9 cellular contexts compared by ENCODE assay signal in genomic region chr12:77925536-77926108, GRCh38.
DNase-seq lines count a peak whose midpoint lies in the region; ATAC-seq, FAIRE-seq and TF ChIP-seq lines count a peak whose summit lies in the region.
"Had no signal": no experiment of that assay in that cellular context is flagged by ENCODE, and none has a peak within 500 bp of the region (broad histone marks: within the 10 kb centered on the region; RNA-seq: fewer than 3 reads in every experiment).

No MANE protein-coding gene starts in this region.

- SMC1A ChIA-PET in GM12878 (lab: Charles Lee; ENCODE audit: uncharacterized antibody, unreplicated experiment), result interaction anchor here (0.5 to 3.4 kb wide), 35 partner anchors 8 to 499 kb away, joined by 3 to 34 read pairs (median 3); no protein-coding TSS in a partner anchor

- peak; percentile 85 to 98 (median 98) for TF ChIP-seq CTCF in GM12878 (IDR thresholded peaks at IDR 0.05 in 2 of 3, conservative IDR thresholded peaks at IDR 0.05 in 1 of 3; ENCODE audit: control insufficient read depth in 2 of 3, extremely low read depth in 1 of 3, insufficient read depth in 1 of 3, low read depth in 3 of 3, low read length in 3 of 3)

- H3K36me3 Mint-ChIP-seq in activated CD4-positive, alpha-beta T cell treated with anti-CD3 and anti-CD28 coated beads, Interleukin-2, amount 10 ng/mL, durations not matched to agents 7 days and 5 days (ENCODE audit: low read depth), result no peaks in the 10 kb centered on the region
- H3K36me3 Mint-ChIP-seq: natural killer cell had no signal

- no peaks in the 10 kb centered on the region for H3K9me3 Mint-ChIP-seq in activated CD4-positive, alpha-beta T cell treated with anti-CD3 and anti-CD28 coated beads, Interleukin-2, amount 10 ng/mL, durations not matched to agents 7 days and 5 days

- BruUV-seq in GM12878 (replicated peaks; lab: Mats Ljungman, UMichigan), result no TSS peak

- POLR2A ChIA-PET in activated CD4-positive, alpha-beta T cell treated with anti-CD3 and anti-CD28 coated beads, Interleukin-2, amount 10 ng/mL, durations not matched to agents 7 days and 5 days (lab: Charles Lee), result no interaction called here
- POLR2A ChIA-PET in GM12878 (lab: Charles Lee), result interaction anchor here (0.6 kb wide), 1 partner anchor 248 kb away, joined by 7 read pairs; no protein-coding TSS in a partner anchor

- H3K4me3 ChIP-seq in GM12878, result no peak overlapping the region

- in situ Hi-C loops in GM12878 (cut with MboI), result loop anchor here (5.0 kb wide), 1 partner anchor 198 kb away; no protein-coding TSS in a partner anchor

- TF ChIP-seq RAD21 in GM12878 (IDR thresholded peaks at IDR 0.05; ENCODE audit: insufficient read depth, low read depth, low read length), result peak; percentile 93

- DNase-seq in activated CD4-positive, alpha-beta T cell treated with anti-CD3 and anti-CD28 coated beads, Interleukin-2, amount 10 ng/mL, durations not matched to agents 7 days and 5 days, result peak; percentile 29
- DNase-seq in activated CD4-positive, alpha-beta T cell treated with anti-CD3 and anti-CD28 coated beads for 4 hours, result no peak
- peak in 65 of 76 experiments; percentile 1 to 67 (median 36) for DNase-seq in HUDEP-2 (lab: John Stamatoyannopoulos, UW; ENCODE audit: unreplicated experiment in 76 of 76)
- DNase-seq in NCI-H82 treated with DMSO at 0.1 percent for 48 hours (lab: John Stamatoyannopoulos, UW; ENCODE audit: unreplicated experiment), result peak; percentile 80
- DNase-seq in GM12878 (ENCODE audit: low read depth, low spot score), result peak; percentile 45
- peak; percentile 82 for DNase-seq in iPS DF 19.7 (ENCODE audit: low read depth, low spot score)
- DNase-seq in smooth muscle cell of the brain vasculature (ENCODE audit: low read depth, low spot score), result peak; percentile 75
- DNase-seq: natural killer cell had no signal

- no peak for TF ChIP-seq POLR2A in GM12878 (IDR thresholded peaks at IDR 0.05; ENCODE audit: low read depth, low read length)

- ATAC-seq in GM21723 (IDR thresholded peaks at IDR 0.05; ENCODE audit: unreplicated experiment), result peak; percentile 99
- peak; percentile 100 for ATAC-seq in GM12878

- no peak overlapping the region for H3K9ac ChIP-seq in GM12878 (ENCODE audit: control insufficient read depth, insufficient read depth, low read length)

- no peaks in the 10 kb centered on the region for H3K27me3 Mint-ChIP-seq in activated CD4-positive, alpha-beta T cell treated with anti-CD3 and anti-CD28 coated beads, Interleukin-2, amount 10 ng/mL, durations not matched to agents 7 days and 5 days

- CTCF ChIA-PET in activated CD4-positive, alpha-beta T cell treated with anti-CD3 and anti-CD28 coated beads, Interleukin-2, amount 10 ng/mL, durations not matched to agents 7 days and 5 days (lab: Charles Lee), result no interaction called here
- CTCF ChIA-PET in GM12878 (lab: Yijun Ruan, JAX), result interaction anchor here (0.6 to 5.3 kb wide), 43 partner anchors 10 to 773 kb away, joined by 3 to 50 read pairs (median 5); partner anchors contain the start of gene NAV3

- no peaks in the 10 kb centered on the region for H3K4me1 Mint-ChIP-seq in activated CD4-positive, alpha-beta T cell treated with anti-CD3 and anti-CD28 coated beads, Interleukin-2, amount 10 ng/mL, durations not matched to agents 7 days and 5 days
- H3K4me1 Mint-ChIP-seq: natural killer cell had no signal

- no peaks in the 10 kb centered on the region for H3K9me3 ChIP-seq in GM12878 (replicated peaks; ENCODE audit: control insufficient read depth, insufficient read depth, low read length)

- H3K4me3 Mint-ChIP-seq in activated CD4-positive, alpha-beta T cell treated with anti-CD3 and anti-CD28 coated beads, Interleukin-2, amount 10 ng/mL, durations not matched to agents 7 days and 5 days, result no peak overlapping the region
- H3K4me3 Mint-ChIP-seq: natural killer cell had no signal

- peak; percentile 91 for FAIRE-seq in GM12878 (lab: Jason Lieb, UNC)

- WGBS in GM12878 (ENCODE audit: insufficient coverage, insufficient replicate concordance, low lambda C conversion rate, missing lambda C conversion rate), result under 1% methylated on average over 6 of the region's 6 CpGs

- no peak overlapping the region for H3K27ac ChIP-seq in GM12878 (ENCODE audit: control insufficient read depth, insufficient read depth)

- no peak overlapping the region for H3K27ac Mint-ChIP-seq in activated CD4-positive, alpha-beta T cell treated with anti-CD3 and anti-CD28 coated beads, Interleukin-2, amount 10 ng/mL, durations not matched to agents 7 days and 5 days
- H3K27ac Mint-ChIP-seq: natural killer cell had no signal

- no peaks in the 10 kb centered on the region for H3K36me3 ChIP-seq in GM12878 (ENCODE audit: control insufficient read depth in 2 of 2, insufficient read depth in 2 of 2, low read length in 1 of 2)

- no peak overlapping the region for H2AFZ ChIP-seq in GM12878 (ENCODE audit: control insufficient read depth, low read depth, low read length)

- intact Hi-C loops in GM12878 (cut with micrococcal nuclease; ENCODE audit: unreplicated experiment), result loop anchor here (1.0 to 10.0 kb wide), 3 partner anchors 111 to 881 kb away; no protein-coding TSS in a partner anchor

- no peak overlapping the region for H3K4me2 ChIP-seq in GM12878 (ENCODE audit: control insufficient read depth, insufficient read depth)

- H4K20me1 ChIP-seq in GM12878 (ENCODE audit: control insufficient read depth, insufficient read depth), result no peaks in the 10 kb centered on the region

- H3K79me2 ChIP-seq in GM12878 (ENCODE audit: control insufficient read depth, insufficient read depth, low read length), result no peaks in the 10 kb centered on the region

- RAD21 ChIA-PET in GM12878 (lab: Charles Lee; ENCODE audit: unreplicated experiment), result interaction anchor here (0.5 to 3.4 kb wide), 25 partner anchors 10 to 773 kb away, joined by 3 to 27 read pairs (median 4); no protein-coding TSS in a partner anchor

- no peak for TF ChIP-seq EP300 in GM12878 (IDR thresholded peaks at IDR 0.05; ENCODE audit: borderline replicate concordance in 1 of 2, control insufficient read depth in 1 of 2, low read depth in 2 of 2, low read length in 2 of 2)

- no peaks in the 10 kb centered on the region for H3K4me1 ChIP-seq in GM12878 (ENCODE audit: control insufficient read depth, insufficient read depth, low read length)

- H3K27me3 ChIP-seq in GM12878 (replicated peaks in 1 of 2; ENCODE audit: control insufficient read depth in 2 of 2, insufficient read depth in 2 of 2, low read length in 1 of 2), result no peaks in the 10 kb centered on the region

TF ChIP-seq in GM12878, 131 proteins besides CTCF, POLR2A, EP300 and RAD21 (continues in another document):
- TF ChIP-seq SMC3 (IDR thresholded peaks at IDR 0.05; ENCODE audit: borderline replicate concordance, low read length), result peak; percentile 98
- TF ChIP-seq CREM (IDR thresholded peaks at IDR 0.05; ENCODE audit: low read depth), result peak; percentile 38; the same call in 1 of the 2 replicates
- peak; percentile 88 for TF ChIP-seq RUNX3 (IDR thresholded peaks at IDR 0.05; ENCODE audit: low read length)
- peak; percentile 20; the same call in 1 of the 2 replicates for TF ChIP-seq ZSCAN29 (IDR thresholded peaks at IDR 0.05)
- TF ChIP-seq EZH2 (IDR thresholded peaks at IDR 0.05; ENCODE audit: borderline replicate concordance, control insufficient read depth, low read depth, low read length), result no peak
- TF ChIP-seq IKZF2 (IDR thresholded peaks at IDR 0.05), result peak in 1 of 2 experiments; percentile 37; a peak in 1 of 4 replicates
- peak; percentile 48; the same call in 1 of the 2 replicates for TF ChIP-seq YY1 (IDR thresholded peaks at IDR 0.05; ENCODE audit: low read depth, low read length)
- TF ChIP-seq ZNF622 (IDR thresholded peaks at IDR 0.05), result no peak
- TF ChIP-seq RAD51 (IDR thresholded peaks at IDR 0.05), result peak; percentile 59; the same call in 1 of the 2 replicates
- TF ChIP-seq SKIL (IDR thresholded peaks at IDR 0.05; ENCODE audit: low read depth, poor library complexity, severe bottlenecking), result peak; percentile 63
- TF ChIP-seq CBFB (IDR thresholded peaks at IDR 0.05; ENCODE audit: low read depth), result peak; percentile 75; the same call in 1 of the 2 replicates
- peak; percentile 61; the same call in 1 of the 2 replicates for TF ChIP-seq FOXM1 (IDR thresholded peaks at IDR 0.05; ENCODE audit: low read depth, low read length)
- peak; percentile 41 for TF ChIP-seq RELA (IDR thresholded peaks at IDR 0.05; ENCODE audit: borderline replicate concordance, partially characterized antibody)
- TF ChIP-seq NBN (IDR thresholded peaks at IDR 0.05), result 0 out of 2 replicates have a peak, but pooled peaks have one; percentile 55
- 0 out of 4 replicates have a peak, but pooled peaks of 1 of the 2 experiments have one; percentile 22 for TF ChIP-seq SRF (IDR thresholded peaks at IDR 0.05; ENCODE audit: low read depth in 2 of 2, low read length in 2 of 2)
- TF ChIP-seq, protein P1, sequence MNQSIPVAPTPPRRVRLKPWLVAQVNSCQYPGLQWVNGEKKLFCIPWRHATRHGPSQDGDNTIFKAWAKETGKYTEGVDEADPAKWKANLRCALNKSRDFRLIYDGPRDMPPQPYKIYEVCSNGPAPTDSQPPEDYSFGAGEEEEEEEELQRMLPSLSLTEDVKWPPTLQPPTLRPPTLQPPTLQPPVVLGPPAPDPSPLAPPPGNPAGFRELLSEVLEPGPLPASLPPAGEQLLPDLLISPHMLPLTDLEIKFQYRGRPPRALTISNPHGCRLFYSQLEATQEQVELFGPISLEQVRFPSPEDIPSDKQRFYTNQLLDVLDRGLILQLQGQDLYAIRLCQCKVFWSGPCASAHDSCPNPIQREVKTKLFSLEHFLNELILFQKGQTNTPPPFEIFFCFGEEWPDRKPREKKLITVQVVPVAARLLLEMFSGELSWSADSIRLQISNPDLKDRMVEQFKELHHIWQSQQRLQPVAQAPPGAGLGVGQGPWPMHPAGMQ (IDR thresholded peaks at IDR 0.05; ENCODE audit: borderline replicate concordance), result no peak
- no peak for TF ChIP-seq RCOR1 (conservative IDR thresholded peaks at IDR 0.05; ENCODE audit: low read depth, low read length)

Comparison
In these comparisons a context has a peak if more than half of its experiments do, and no peak if none do; other contexts are left out.
1. DNase-seq: peak in activated CD4-positive, alpha-beta T cell treated with anti-CD3 and anti-CD28 coated beads, Interleukin-2, amount 10 ng/mL, durations not matched to agents 7 days and 5 days (single experiment), HUDEP-2 (65 of 76), NCI-H82 treated with DMSO at 0.1 percent for 48 hours (single experiment), GM12878 (single experiment), iPS DF 19.7 (single experiment) and smooth muscle cell of the brain vasculature (single experiment); none in activated CD4-positive, alpha-beta T cell treated with anti-CD3 and anti-CD28 coated beads for 4 hours (0 of 2).